8 cellular contexts compared by ENCODE assay signal in genomic region chr20:38892091-38892981, GRCh38. TPM values are rescaled to one million over a fixed set of nuclear protein-coding genes. Genes with fewer than 3 reads are reported as not detected.
A peak's percentile ranks its signal among the peaks of the same experiment; 100 is the strongest.
DNase-seq lines count a peak whose midpoint lies in the region; ATAC-seq and TF ChIP-seq lines count a peak whose summit lies in the region.

No MANE protein-coding gene starts in this region.

- H3K9ac ChIP-seq in Karpas-422 (ENCODE audit: low read length) = no peak overlapping the region

- H3K4me3 ChIP-seq in Karpas-422 (ENCODE audit: low read length) (no peak overlapping the region), prostate gland (no peak overlapping the region)

- no peak overlapping the region for H3K4me2 ChIP-seq in Karpas-422 (ENCODE audit: low read depth, low read length, poor library complexity, severe bottlenecking)

- in situ Hi-C loops in G401 (cut with HindIII; ENCODE audit: low sequenced_read_pairs) = no loop called here

- H3K36me3 ChIP-seq in Karpas-422 (ENCODE audit: insufficient read depth, low read length) (no peaks in the 10 kb centered on the region), prostate gland (no peaks in the 10 kb centered on the region)

- no peak overlapping the region for H3K4me3 Mint-ChIP-seq in glutamatergic neuron (ENCODE audit: unreplicated experiment)

- H3K9me3 ChIP-seq in Karpas-422 (ENCODE audit: low read length) = no peaks in the 10 kb centered on the region
- no peaks in the 10 kb centered on the region for H3K9me3 ChIP-seq in prostate gland

- H3K9me2 ChIP-seq in Karpas-422 (replicated peaks; ENCODE audit: insufficient read depth, low read length) = no peaks in the 10 kb centered on the region

- DNase-seq in Karpas-422 (peak; percentile 60), glutamatergic neuron (no peak), prostate gland (ENCODE audit: low spot score) (no peak), G401 (ENCODE audit: low spot score) (no peak)
- no peak for DNase-seq in stimulated activated CD4-positive, alpha-beta T cell treated with anti-CD3 and anti-CD28 coated beads, Interleukin-4, amount 100 ng/mL, for 1 hour

- H3K36me3 Mint-ChIP-seq in glutamatergic neuron (ENCODE audit: unreplicated experiment) = no peaks in the 10 kb centered on the region

- intact Hi-C loops in prostate gland (cut with DNase I) = loop anchor here (10.0 kb wide), 1 partner anchor 248 kb away; no protein-coding TSS in a partner anchor

- peaks cover 3% of the 10 kb centered on the region for H3K27me3 Mint-ChIP-seq in glutamatergic neuron (ENCODE audit: unreplicated experiment)

- peaks cover 6% of the 10 kb centered on the region for H3K9me3 Mint-ChIP-seq in glutamatergic neuron (ENCODE audit: unreplicated experiment)

- H3K4me1 Mint-ChIP-seq in glutamatergic neuron (ENCODE audit: low read depth, unreplicated experiment) = peaks cover 13% of the 10 kb centered on the region

- no peaks in the 10 kb centered on the region for H3K27me3 ChIP-seq in Karpas-422 (ENCODE audit: low read length)
- no peaks in the 10 kb centered on the region for H3K27me3 ChIP-seq in prostate gland (replicated peaks; ENCODE audit: insufficient read depth)

- ATAC-seq in GM18519 (IDR thresholded peaks at IDR 0.05; ENCODE audit: low FRiP score, unreplicated experiment) (peak; percentile 44), GM21723 (IDR thresholded peaks at IDR 0.05; ENCODE audit: unreplicated experiment) (peak; percentile 53), HG03520 (IDR thresholded peaks at IDR 0.05; ENCODE audit: unreplicated experiment) (no peak)

- peaks cover 14% of the 10 kb centered on the region for H3K4me1 ChIP-seq in Karpas-422 (ENCODE audit: low read length)
- no peaks in the 10 kb centered on the region for H3K4me1 ChIP-seq in prostate gland (replicated peaks)

- no peak overlapping the region for H2AFZ ChIP-seq in Karpas-422 (ENCODE audit: low read length)

- no peaks in the 10 kb centered on the region for H4K20me1 ChIP-seq in Karpas-422 (ENCODE audit: insufficient read depth, low read depth, low read length)

- 82% methylated on average over 11 of the region's 11 CpGs for WGBS in prostate gland

- H3K27ac Mint-ChIP-seq in glutamatergic neuron (ENCODE audit: unreplicated experiment) = peak overlapping the region; percentile 76

- H3K79me2 ChIP-seq in Karpas-422 (ENCODE audit: low read length) = no peaks in the 10 kb centered on the region

- no peak for TF ChIP-seq POLR2A in prostate gland (IDR thresholded peaks at IDR 0.05)

- H3K27ac ChIP-seq in Karpas-422 (ENCODE audit: low read length) (no peak overlapping the region), prostate gland (no peak overlapping the region)

- TF ChIP-seq CTCF in glutamatergic neuron (IDR thresholded peaks at IDR 0.05; ENCODE audit: partially characterized antibody, unreplicated experiment) = no peak
- no peak for TF ChIP-seq CTCF in prostate gland (IDR thresholded peaks at IDR 0.05)

RNA-seq across cellular contexts. Expression of gene FAM83D, which starts 33.9 kb away (rescaled TPM):
- 14.4 and 21.8 TPM in 2 replicates for total RNA-seq in Karpas-422 (2014; rRNA removed; shearing (Covaris generic); ENCODE audit: low replicate concordance)
- 4.9 TPM for total RNA-seq in glutamatergic neuron (ENCODE audit: unreplicated experiment)
- 10 to 100 TPM; 10.2 to 12.6 TPM for total RNA-seq in prostate gland
- total RNA-seq in G401 (2014; rRNA removed; shearing (Covaris generic)) = 38.4 and 43.1 TPM in 2 replicates
